ENCODE assay signal across 1 cellular context in the genomic region with DNA sequence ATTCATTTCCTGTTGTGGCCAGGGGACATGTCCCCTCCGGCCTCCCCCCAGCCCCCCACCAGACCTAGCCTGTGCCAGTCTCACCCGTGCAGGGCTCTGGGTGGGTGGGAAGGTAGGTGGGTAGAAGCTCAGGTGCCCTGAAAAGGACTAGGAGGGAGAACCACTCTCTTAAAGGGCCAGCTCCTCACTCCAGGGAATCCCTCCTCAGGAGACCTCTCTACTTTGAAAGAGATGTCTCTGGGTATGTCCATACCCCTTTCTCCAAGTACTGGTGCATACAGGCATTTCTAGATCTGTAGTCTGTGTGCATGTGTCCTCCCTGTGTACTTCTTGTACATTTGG.
TF ChIP-seq lines count a peak whose summit lies in the region.

No MANE protein-coding gene starts in this region.

TF ChIP-seq in H1, 55 proteins besides CTCF, POLR2A, EP300 and RAD21 (continued from another document):
- no peak for TF ChIP-seq USF2 (IDR thresholded peaks at IDR 0.05; ENCODE audit: low read length)
- TF ChIP-seq POU5F1 (IDR thresholded peaks at IDR 0.05; ENCODE audit: low read depth, low read length) = no peak
- TF ChIP-seq RXRA (IDR thresholded peaks at IDR 0.05; ENCODE audit: insufficient read depth, low read depth, low read length) = no peak
- TF ChIP-seq KDM4A (IDR thresholded peaks at IDR 0.05; ENCODE audit: low read depth, low read length, severe bottlenecking) = no peak
- TF ChIP-seq CTBP2 (IDR thresholded peaks at IDR 0.05; ENCODE audit: borderline replicate concordance, insufficient read depth, insufficient read length, low read length) = no peak
- TF ChIP-seq SP2 (IDR thresholded peaks at IDR 0.05; ENCODE audit: low read length) = no peak
- no peak for TF ChIP-seq TAF7 (optimal IDR thresholded peaks at IDR 0.05; ENCODE audit: borderline replicate concordance, low read depth, low read length)
- TF ChIP-seq NRF1 (IDR thresholded peaks at IDR 0.05; ENCODE audit: low read depth, low read length) = no peak
